ENCODE assay signal across 9 cellular contexts in genomic region chr12:110349521-110350151, GRCh38. TPM values are rescaled to one million over a fixed set of nuclear protein-coding genes. Genes with fewer than 3 reads are reported as not detected.
A peak's percentile ranks its signal among the peaks of the same experiment; 100 is the strongest.
DNase-seq lines count a peak whose midpoint lies in the region; ATAC-seq and TF ChIP-seq lines count a peak whose summit lies in the region.
"Had no signal": no experiment of that assay in that cellular context is flagged by ENCODE, and none has a peak within 500 bp of the region (broad histone marks: within the 10 kb centered on the region; RNA-seq: fewer than 3 reads in every experiment).

No MANE protein-coding gene starts in this region.

- H3K9me3 Mint-ChIP-seq in activated T-cell treated with anti-CD3 and anti-CD28 coated beads, Interleukin-2, amount 50 U/mL, for 24 hours = no peaks in the 10 kb centered on the region

- H3K9ac ChIP-seq in mammary epithelial cell (ENCODE audit: insufficient read depth, low read length) = no peak overlapping the region

- dilution Hi-C loops in mammary epithelial cell (cut with HindIII; ENCODE audit: low sequenced_read_pairs) = no loop called here

- no peaks in the 10 kb centered on the region for H3K9me3 ChIP-seq in breast epithelium
- H3K9me3 ChIP-seq in mammary epithelial cell (replicated peaks; ENCODE audit: insufficient read depth, low read length) = no peaks in the 10 kb centered on the region
- no peaks in the 10 kb centered on the region for H3K9me3 ChIP-seq in testis

- TF ChIP-seq CTCF in breast epithelium (IDR thresholded peaks at IDR 0.05) = no peak
- no peak for TF ChIP-seq CTCF in mammary epithelial cell (conservative IDR thresholded peaks at IDR 0.05 in 1 of 2, IDR thresholded peaks at IDR 0.05 in 1 of 2; ENCODE audit: extremely low read depth in 1 of 2, insufficient read depth in 1 of 2, low read depth in 1 of 2, low read length in 2 of 2)
- no peak for TF ChIP-seq CTCF in testis (IDR thresholded peaks at IDR 0.05)

- intact Hi-C loops in breast epithelium (cut with DNase I; ENCODE audit: low total_unique reads) = no loop called here
- intact Hi-C loops in mammary epithelial cell (cut with micrococcal nuclease) = loop anchor here (5.0 kb wide), 1 partner anchor 247 kb away; no protein-coding TSS in a partner anchor
- intact Hi-C loops in testis (cut with DNase I; ENCODE audit: low total_unique reads) = no loop called here

- H3K4me3 Mint-ChIP-seq in activated T-cell treated with anti-CD3 and anti-CD28 coated beads, Interleukin-2, amount 50 U/mL, for 24 hours = no peak overlapping the region

- H3K36me3 ChIP-seq in breast epithelium (no peaks in the 10 kb centered on the region), mammary epithelial cell (ENCODE audit: insufficient read depth, low read length) (peaks cover 36% of the 10 kb centered on the region), testis (ENCODE audit: low read depth, missing control alignments) (no peaks in the 10 kb centered on the region)

- peak overlapping the region; percentile 80 for H3K27ac Mint-ChIP-seq in activated T-cell treated with anti-CD3 and anti-CD28 coated beads, Interleukin-2, amount 50 U/mL, for 24 hours

- H3K4me2 ChIP-seq in mammary epithelial cell (ENCODE audit: insufficient read depth, low read depth, low read length) = no peak overlapping the region

- DNase-seq in breast epithelium (ENCODE audit: low spot score in 2 of 2) (no peak), mammary epithelial cell (no peak), mesenteric fat pad (ENCODE audit: low spot score) (peak; percentile 64), testis (peak; percentile 59), NCI-H524 treated with DMSO at 0.1 percent for 48 hours (lab: John Stamatoyannopoulos, UW) (no peak), amygdala (lab: John Stamatoyannopoulos, UW) (no peak)
- DNase-seq in activated T-cell treated with anti-CD3 and anti-CD28 coated beads, Interleukin-2, amount 50 U/mL, for 24 hours = peak; percentile 61
- DNase-seq: T1000 had no signal

- in situ Hi-C loops in mammary epithelial cell (cut with MboI; ENCODE audit: low sequenced_read_pairs in 2 of 2) = no loop called here

- H3K4me1 Mint-ChIP-seq in activated T-cell treated with anti-CD3 and anti-CD28 coated beads, Interleukin-2, amount 50 U/mL, for 24 hours (ENCODE audit: low read depth) = peaks cover 39% of the 10 kb centered on the region

- peaks cover 67% of the 10 kb centered on the region for H3K36me3 Mint-ChIP-seq in activated T-cell treated with anti-CD3 and anti-CD28 coated beads, Interleukin-2, amount 50 U/mL, for 24 hours (ENCODE audit: low read depth)

- WGBS in mammary epithelial cell (ENCODE audit: low coverage, missing lambda C conversion rate) = 16% methylated on average over 9 of the region's 12 CpGs
- 37 to 44% methylated on average over 12 of the region's 12 CpGs for WGBS in testis, 2 donors

- H3K79me2 ChIP-seq in mammary epithelial cell (ENCODE audit: insufficient read depth, low read length) = peaks cover 20% of the 10 kb centered on the region

- H3K27me3 Mint-ChIP-seq in activated T-cell treated with anti-CD3 and anti-CD28 coated beads, Interleukin-2, amount 50 U/mL, for 24 hours = no peaks in the 10 kb centered on the region

- H3K27ac ChIP-seq in breast epithelium (peak overlapping the region; percentile 15 to 28), mammary epithelial cell (ENCODE audit: insufficient read depth, low read depth, low read length) (no peak overlapping the region), testis (peak overlapping the region in 1 of 2 donors; percentile 18)

- H3K27me3 ChIP-seq in breast epithelium (no peaks in the 10 kb centered on the region), mammary epithelial cell (ENCODE audit: insufficient read depth, low read length) (no peaks in the 10 kb centered on the region), testis (no peaks in the 10 kb centered on the region)

- ATAC-seq in GM21737 (IDR thresholded peaks at IDR 0.05; ENCODE audit: unreplicated experiment) = no peak

- BruUV-seq in mammary epithelial cell (replicated peaks; lab: Mats Ljungman, UMichigan) = no TSS peak

- no peak overlapping the region for H3K4me3 ChIP-seq in breast epithelium
- H3K4me3 ChIP-seq in mammary epithelial cell (replicated peaks in 1 of 3; ENCODE audit: insufficient read depth in 1 of 3, low read depth in 2 of 3, low read length in 3 of 3) = no peak overlapping the region
- no peak overlapping the region for H3K4me3 ChIP-seq in testis

- no peaks in the 10 kb centered on the region for H4K20me1 ChIP-seq in mammary epithelial cell (ENCODE audit: insufficient read depth, low read length)

- CTCF ChIA-PET in mammary epithelial cell (lab: Charles Lee; ENCODE audit: low non-redundant PET) = no interaction called here

- no peak for TF ChIP-seq POLR2A in breast epithelium (IDR thresholded peaks at IDR 0.05)
- no peak for TF ChIP-seq POLR2A in testis (IDR thresholded peaks at IDR 0.05)

- H3K4me1 ChIP-seq in breast epithelium (peaks cover 0 to 6% of the 10 kb centered on the region in 2 donors), mammary epithelial cell (ENCODE audit: insufficient read depth, low read length) (peaks cover 16% of the 10 kb centered on the region), testis (peaks cover 14% of the 10 kb centered on the region)

- no peak overlapping the region for H2AFZ ChIP-seq in mammary epithelial cell (ENCODE audit: low read depth, low read length)

RNA-seq across cellular contexts. Expression of gene ANAPC7, which starts 53.9 kb away (rescaled TPM):
- total RNA-seq in breast epithelium = 10 to 100 TPM; 29.4 to 56.2 (median 43.3) TPM
- total RNA-seq in mammary epithelial cell = 10 to 100 TPM; 35.8 to 63.7 TPM
- polyA plus RNA-seq in mammary epithelial cell = 43.1 TPM
- 90.0 TPM for polyA minus RNA-seq in mammary epithelial cell
- 47.1 TPM for total RNA-seq in mesenteric fat pad
- 10 to 100 TPM; 67.1 to 96.5 TPM for total RNA-seq in testis
- polyA plus RNA-seq in testis (ENCODE audit: insufficient read depth, low read depth, low replicate concordance) = 94.4 TPM

Comparison
In these comparisons a context has a peak if more than half of its experiments do, and no peak if none do; other contexts are left out.
1. DNase-seq: peak in activated T-cell treated with anti-CD3 and anti-CD28 coated beads, Interleukin-2, amount 50 U/mL, for 24 hours (single experiment), mesenteric fat pad (single experiment) and testis (single experiment); none in breast epithelium (0 of 2), mammary epithelial cell (single experiment), NCI-H524 treated with DMSO at 0.1 percent for 48 hours (single experiment) and amygdala (0 of 56).